2 cellular contexts compared by ENCODE assay signal in genomic region chr6:116954335-116954734, GRCh38.
TF ChIP-seq lines count a peak whose summit lies in the region.

No MANE protein-coding gene starts in this region.

TF ChIP-seq in GM23338, 12 proteins besides CTCF, POLR2A, EP300 and RAD21 (continued from another document):
- no peak for TF ChIP-seq ETS1 (IDR thresholded peaks at IDR 0.05)
- no peak for TF ChIP-seq ZNF331 (CRISPR knock-in tag; IDR thresholded peaks at IDR 0.05; ENCODE audit: low read depth)
- TF ChIP-seq JUNB (IDR thresholded peaks at IDR 0.05; ENCODE audit: unreplicated experiment), result no peak
- TF ChIP-seq, protein P1, sequence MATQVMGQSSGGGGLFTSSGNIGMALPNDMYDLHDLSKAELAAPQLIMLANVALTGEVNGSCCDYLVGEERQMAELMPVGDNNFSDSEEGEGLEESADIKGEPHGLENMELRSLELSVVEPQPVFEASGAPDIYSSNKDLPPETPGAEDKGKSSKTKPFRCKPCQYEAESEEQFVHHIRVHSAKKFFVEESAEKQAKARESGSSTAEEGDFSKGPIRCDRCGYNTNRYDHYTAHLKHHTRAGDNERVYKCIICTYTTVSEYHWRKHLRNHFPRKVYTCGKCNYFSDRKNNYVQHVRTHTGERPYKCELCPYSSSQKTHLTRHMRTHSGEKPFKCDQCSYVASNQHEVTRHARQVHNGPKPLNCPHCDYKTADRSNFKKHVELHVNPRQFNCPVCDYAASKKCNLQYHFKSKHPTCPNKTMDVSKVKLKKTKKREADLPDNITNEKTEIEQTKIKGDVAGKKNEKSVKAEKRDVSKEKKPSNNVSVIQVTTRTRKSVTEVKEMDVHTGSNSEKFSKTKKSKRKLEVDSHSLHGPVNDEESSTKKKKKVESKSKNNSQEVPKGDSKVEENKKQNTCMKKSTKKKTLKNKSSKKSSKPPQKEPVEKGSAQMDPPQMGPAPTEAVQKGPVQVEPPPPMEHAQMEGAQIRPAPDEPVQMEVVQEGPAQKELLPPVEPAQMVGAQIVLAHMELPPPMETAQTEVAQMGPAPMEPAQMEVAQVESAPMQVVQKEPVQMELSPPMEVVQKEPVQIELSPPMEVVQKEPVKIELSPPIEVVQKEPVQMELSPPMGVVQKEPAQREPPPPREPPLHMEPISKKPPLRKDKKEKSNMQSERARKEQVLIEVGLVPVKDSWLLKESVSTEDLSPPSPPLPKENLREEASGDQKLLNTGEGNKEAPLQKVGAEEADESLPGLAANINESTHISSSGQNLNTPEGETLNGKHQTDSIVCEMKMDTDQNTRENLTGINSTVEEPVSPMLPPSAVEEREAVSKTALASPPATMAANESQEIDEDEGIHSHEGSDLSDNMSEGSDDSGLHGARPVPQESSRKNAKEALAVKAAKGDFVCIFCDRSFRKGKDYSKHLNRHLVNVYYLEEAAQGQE (IDR thresholded peaks at IDR 0.05; ENCODE audit: unreplicated experiment), result no peak
- TF ChIP-seq, protein P2, sequence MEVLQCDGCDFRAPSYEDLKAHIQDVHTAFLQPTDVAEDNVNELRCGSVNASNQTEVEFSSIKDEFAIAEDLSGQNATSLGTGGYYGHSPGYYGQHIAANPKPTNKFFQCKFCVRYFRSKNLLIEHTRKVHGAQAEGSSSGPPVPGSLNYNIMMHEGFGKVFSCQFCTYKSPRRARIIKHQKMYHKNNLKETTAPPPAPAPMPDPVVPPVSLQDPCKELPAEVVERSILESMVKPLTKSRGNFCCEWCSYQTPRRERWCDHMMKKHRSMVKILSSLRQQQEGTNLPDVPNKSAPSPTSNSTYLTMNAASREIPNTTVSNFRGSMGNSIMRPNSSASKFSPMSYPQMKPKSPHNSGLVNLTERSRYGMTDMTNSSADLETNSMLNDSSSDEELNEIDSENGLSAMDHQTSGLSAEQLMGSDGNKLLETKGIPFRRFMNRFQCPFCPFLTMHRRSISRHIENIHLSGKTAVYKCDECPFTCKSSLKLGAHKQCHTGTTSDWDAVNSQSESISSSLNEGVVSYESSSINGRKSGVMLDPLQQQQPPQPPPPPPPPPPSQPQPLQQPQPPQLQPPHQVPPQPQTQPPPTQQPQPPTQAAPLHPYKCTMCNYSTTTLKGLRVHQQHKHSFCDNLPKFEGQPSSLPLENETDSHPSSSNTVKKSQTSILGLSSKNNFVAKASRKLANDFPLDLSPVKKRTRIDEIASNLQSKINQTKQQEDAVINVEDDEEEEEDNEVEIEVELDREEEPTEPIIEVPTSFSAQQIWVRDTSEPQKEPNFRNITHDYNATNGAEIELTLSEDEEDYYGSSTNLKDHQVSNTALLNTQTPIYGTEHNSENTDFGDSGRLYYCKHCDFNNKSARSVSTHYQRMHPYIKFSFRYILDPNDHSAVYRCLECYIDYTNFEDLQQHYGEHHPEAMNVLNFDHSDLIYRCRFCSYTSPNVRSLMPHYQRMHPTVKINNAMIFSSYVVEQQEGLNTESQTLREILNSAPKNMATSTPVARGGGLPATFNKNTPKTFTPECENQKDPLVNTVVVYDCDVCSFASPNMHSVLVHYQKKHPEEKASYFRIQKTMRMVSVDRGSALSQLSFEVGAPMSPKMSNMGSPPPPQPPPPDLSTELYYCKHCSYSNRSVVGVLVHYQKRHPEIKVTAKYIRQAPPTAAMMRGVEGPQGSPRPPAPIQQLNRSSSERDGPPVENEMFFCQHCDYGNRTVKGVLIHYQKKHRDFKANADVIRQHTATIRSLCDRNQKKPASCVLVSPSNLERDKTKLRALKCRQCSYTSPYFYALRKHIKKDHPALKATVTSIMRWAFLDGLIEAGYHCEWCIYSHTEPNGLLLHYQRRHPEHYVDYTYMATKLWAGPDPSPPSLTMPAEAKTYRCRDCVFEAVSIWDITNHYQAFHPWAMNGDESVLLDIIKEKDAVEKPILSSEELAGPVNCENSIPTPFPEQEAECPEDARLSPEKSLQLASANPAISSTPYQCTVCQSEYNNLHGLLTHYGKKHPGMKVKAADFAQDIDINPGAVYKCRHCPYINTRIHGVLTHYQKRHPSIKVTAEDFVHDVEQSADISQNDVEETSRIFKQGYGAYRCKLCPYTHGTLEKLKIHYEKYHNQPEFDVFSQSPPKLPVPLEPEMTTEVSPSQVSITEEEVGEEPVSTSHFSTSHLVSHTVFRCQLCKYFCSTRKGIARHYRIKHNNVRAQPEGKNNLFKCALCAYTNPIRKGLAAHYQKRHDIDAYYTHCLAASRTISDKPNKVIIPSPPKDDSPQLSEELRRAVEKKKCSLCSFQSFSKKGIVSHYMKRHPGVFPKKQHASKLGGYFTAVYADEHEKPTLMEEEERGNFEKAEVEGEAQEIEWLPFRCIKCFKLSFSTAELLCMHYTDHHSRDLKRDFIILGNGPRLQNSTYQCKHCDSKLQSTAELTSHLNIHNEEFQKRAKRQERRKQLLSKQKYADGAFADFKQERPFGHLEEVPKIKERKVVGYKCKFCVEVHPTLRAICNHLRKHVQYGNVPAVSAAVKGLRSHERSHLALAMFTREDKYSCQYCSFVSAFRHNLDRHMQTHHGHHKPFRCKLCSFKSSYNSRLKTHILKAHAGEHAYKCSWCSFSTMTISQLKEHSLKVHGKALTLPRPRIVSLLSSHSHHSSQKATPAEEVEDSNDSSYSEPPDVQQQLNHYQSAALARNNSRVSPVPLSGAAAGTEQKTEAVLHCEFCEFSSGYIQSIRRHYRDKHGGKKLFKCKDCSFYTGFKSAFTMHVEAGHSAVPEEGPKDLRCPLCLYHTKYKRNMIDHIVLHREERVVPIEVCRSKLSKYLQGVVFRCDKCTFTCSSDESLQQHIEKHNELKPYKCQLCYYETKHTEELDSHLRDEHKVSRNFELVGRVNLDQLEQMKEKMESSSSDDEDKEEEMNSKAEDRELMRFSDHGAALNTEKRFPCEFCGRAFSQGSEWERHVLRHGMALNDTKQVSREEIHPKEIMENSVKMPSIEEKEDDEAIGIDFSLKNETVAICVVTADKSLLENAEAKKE (CRISPR knock-in tag; IDR thresholded peaks at IDR 0.05), result no peak

TF ChIP-seq in HepG2, 621 proteins besides CTCF, POLR2A, EP300 and RAD21 (continued from another document):
- no peak for TF ChIP-seq AFF4 (CRISPR knock-in tag; IDR thresholded peaks at IDR 0.05)
- TF ChIP-seq ZNF121 (CRISPR knock-in tag; IDR thresholded peaks at IDR 0.05), result no peak
- peak; percentile 11; the same call in 1 of the 2 replicates for TF ChIP-seq RXRB (CRISPR knock-in tag; IDR thresholded peaks at IDR 0.05; ENCODE audit: borderline replicate concordance)
- no peak for TF ChIP-seq SIN3A (IDR thresholded peaks at IDR 0.05; ENCODE audit: borderline replicate concordance, low read depth, low read length)
- TF ChIP-seq ZBTB26 (CRISPR knock-in tag; IDR thresholded peaks at IDR 0.05; ENCODE audit: borderline replicate concordance), result 0 out of 2 replicates have a peak, but pooled peaks have one; percentile 29
- TF ChIP-seq BCL6 (CRISPR knock-in tag; IDR thresholded peaks at IDR 0.05), result 0 out of 2 replicates have a peak, but pooled peaks have one; percentile 2
- TF ChIP-seq, protein P3, sequence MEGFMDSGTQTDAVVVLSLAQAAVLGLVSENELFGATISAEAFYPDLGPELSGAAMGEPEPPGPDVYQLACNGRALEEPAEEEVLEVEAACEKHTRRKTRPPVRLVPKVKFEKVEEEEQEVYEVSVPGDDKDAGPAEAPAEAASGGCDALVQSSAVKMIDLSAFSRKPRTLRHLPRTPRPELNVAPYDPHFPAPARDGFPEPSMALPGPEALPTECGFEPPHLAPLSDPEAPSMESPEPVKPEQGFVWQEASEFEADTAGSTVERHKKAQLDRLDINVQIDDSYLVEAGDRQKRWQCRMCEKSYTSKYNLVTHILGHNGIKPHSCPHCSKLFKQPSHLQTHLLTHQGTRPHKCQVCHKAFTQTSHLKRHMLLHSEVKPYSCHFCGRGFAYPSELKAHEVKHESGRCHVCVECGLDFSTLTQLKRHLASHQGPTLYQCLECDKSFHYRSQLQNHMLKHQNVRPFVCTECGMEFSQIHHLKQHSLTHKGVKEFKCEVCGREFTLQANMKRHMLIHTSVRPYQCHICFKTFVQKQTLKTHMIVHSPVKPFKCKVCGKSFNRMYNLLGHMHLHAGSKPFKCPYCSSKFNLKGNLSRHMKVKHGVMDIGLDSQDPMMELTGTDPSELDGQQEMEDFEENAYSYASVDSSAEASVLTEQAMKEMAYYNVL (CRISPR knock-in tag; IDR thresholded peaks at IDR 0.05; ENCODE audit: borderline replicate concordance), result peak; percentile 18; the same call in 1 of the 2 replicates
- 0 out of 2 replicates have a peak, but pooled peaks have one; percentile 45 for TF ChIP-seq STAT6 (CRISPR knock-in tag; IDR thresholded peaks at IDR 0.05; ENCODE audit: borderline replicate concordance)
TF ChIP-seq in HepG2: peak in this region for 8.
